In genomic region chr10:31320598-31321211, GRCh38 we compare ENCODE assay signal across 1 cellular context.
TF ChIP-seq lines count a peak whose summit lies in the region.

No MANE protein-coding gene starts in this region.

TF ChIP-seq in H1, 55 proteins besides CTCF, POLR2A, EP300 and RAD21 (continued from another document):
- TF ChIP-seq, protein P1, sequence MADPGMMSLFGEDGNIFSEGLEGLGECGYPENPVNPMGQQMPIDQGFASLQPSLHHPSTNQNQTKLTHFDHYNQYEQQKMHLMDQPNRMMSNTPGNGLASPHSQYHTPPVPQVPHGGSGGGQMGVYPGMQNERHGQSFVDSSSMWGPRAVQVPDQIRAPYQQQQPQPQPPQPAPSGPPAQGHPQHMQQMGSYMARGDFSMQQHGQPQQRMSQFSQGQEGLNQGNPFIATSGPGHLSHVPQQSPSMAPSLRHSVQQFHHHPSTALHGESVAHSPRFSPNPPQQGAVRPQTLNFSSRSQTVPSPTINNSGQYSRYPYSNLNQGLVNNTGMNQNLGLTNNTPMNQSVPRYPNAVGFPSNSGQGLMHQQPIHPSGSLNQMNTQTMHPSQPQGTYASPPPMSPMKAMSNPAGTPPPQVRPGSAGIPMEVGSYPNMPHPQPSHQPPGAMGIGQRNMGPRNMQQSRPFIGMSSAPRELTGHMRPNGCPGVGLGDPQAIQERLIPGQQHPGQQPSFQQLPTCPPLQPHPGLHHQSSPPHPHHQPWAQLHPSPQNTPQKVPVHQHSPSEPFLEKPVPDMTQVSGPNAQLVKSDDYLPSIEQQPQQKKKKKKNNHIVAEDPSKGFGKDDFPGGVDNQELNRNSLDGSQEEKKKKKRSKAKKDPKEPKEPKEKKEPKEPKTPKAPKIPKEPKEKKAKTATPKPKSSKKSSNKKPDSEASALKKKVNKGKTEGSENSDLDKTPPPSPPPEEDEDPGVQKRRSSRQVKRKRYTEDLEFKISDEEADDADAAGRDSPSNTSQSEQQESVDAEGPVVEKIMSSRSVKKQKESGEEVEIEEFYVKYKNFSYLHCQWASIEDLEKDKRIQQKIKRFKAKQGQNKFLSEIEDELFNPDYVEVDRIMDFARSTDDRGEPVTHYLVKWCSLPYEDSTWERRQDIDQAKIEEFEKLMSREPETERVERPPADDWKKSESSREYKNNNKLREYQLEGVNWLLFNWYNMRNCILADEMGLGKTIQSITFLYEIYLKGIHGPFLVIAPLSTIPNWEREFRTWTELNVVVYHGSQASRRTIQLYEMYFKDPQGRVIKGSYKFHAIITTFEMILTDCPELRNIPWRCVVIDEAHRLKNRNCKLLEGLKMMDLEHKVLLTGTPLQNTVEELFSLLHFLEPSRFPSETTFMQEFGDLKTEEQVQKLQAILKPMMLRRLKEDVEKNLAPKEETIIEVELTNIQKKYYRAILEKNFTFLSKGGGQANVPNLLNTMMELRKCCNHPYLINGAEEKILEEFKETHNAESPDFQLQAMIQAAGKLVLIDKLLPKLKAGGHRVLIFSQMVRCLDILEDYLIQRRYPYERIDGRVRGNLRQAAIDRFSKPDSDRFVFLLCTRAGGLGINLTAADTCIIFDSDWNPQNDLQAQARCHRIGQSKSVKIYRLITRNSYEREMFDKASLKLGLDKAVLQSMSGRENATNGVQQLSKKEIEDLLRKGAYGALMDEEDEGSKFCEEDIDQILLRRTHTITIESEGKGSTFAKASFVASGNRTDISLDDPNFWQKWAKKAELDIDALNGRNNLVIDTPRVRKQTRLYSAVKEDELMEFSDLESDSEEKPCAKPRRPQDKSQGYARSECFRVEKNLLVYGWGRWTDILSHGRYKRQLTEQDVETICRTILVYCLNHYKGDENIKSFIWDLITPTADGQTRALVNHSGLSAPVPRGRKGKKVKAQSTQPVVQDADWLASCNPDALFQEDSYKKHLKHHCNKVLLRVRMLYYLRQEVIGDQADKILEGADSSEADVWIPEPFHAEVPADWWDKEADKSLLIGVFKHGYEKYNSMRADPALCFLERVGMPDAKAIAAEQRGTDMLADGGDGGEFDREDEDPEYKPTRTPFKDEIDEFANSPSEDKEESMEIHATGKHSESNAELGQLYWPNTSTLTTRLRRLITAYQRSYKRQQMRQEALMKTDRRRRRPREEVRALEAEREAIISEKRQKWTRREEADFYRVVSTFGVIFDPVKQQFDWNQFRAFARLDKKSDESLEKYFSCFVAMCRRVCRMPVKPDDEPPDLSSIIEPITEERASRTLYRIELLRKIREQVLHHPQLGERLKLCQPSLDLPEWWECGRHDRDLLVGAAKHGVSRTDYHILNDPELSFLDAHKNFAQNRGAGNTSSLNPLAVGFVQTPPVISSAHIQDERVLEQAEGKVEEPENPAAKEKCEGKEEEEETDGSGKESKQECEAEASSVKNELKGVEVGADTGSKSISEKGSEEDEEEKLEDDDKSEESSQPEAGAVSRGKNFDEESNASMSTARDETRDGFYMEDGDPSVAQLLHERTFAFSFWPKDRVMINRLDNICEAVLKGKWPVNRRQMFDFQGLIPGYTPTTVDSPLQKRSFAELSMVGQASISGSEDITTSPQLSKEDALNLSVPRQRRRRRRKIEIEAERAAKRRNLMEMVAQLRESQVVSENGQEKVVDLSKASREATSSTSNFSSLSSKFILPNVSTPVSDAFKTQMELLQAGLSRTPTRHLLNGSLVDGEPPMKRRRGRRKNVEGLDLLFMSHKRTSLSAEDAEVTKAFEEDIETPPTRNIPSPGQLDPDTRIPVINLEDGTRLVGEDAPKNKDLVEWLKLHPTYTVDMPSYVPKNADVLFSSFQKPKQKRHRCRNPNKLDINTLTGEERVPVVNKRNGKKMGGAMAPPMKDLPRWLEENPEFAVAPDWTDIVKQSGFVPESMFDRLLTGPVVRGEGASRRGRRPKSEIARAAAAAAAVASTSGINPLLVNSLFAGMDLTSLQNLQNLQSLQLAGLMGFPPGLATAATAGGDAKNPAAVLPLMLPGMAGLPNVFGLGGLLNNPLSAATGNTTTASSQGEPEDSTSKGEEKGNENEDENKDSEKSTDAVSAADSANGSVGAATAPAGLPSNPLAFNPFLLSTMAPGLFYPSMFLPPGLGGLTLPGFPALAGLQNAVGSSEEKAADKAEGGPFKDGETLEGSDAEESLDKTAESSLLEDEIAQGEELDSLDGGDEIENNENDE (IDR thresholded peaks at IDR 0.05; ENCODE audit: insufficient replicate concordance, low read length): no peak
- peak; percentile 61; the same call in 1 of the 2 replicates for TF ChIP-seq SUZ12 (IDR thresholded peaks at IDR 0.05; ENCODE audit: low read length)
- peak; percentile 65 for TF ChIP-seq EZH2 (IDR thresholded peaks at IDR 0.05; ENCODE audit: low read depth, low read length, severe bottlenecking)
- TF ChIP-seq SRF (IDR thresholded peaks at IDR 0.05; ENCODE audit: low read depth, low read length): peak; percentile 67
- TF ChIP-seq MAFK (IDR thresholded peaks at IDR 0.05; ENCODE audit: low read depth, low read length): no peak
- peak; percentile 37 for TF ChIP-seq RNF2 (IDR thresholded peaks at IDR 0.05; ENCODE audit: borderline replicate concordance, low read depth, low read length, missing control alignments, poor library complexity, severe bottlenecking)
- TF ChIP-seq HDAC2 (IDR thresholded peaks at IDR 0.05; ENCODE audit: borderline replicate concordance in 1 of 2, low read depth in 2 of 2, low read length in 2 of 2): no peak
- TF ChIP-seq BRCA1 (IDR thresholded peaks at IDR 0.05; ENCODE audit: low read depth, low read length): no peak
- TF ChIP-seq EGR1 (IDR thresholded peaks at IDR 0.05; ENCODE audit: borderline replicate concordance, low read depth, low read length): no peak
- TF ChIP-seq, protein P2, sequence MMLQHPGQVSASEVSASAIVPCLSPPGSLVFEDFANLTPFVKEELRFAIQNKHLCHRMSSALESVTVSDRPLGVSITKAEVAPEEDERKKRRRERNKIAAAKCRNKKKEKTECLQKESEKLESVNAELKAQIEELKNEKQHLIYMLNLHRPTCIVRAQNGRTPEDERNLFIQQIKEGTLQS (IDR thresholded peaks at IDR 0.05; ENCODE audit: insufficient read depth, low read depth, low read length): no peak
TF ChIP-seq in H1: peak in this region for 5.
